17 cellular contexts compared by ENCODE assay signal in genomic region chr5:139524932-139525585, GRCh38. TPM values are rescaled to one million over a fixed set of nuclear protein-coding genes. Genes with fewer than 3 reads are reported as not detected.
DNase-seq lines count a peak whose midpoint lies in the region; ATAC-seq and TF ChIP-seq lines count a peak whose summit lies in the region.
"Had no signal": no experiment of that assay in that cellular context is flagged by ENCODE, and none has a peak within 500 bp of the region (broad histone marks: within the 10 kb centered on the region; RNA-seq: fewer than 3 reads in every experiment).

No MANE protein-coding gene starts in this region.

- peak; percentile 47 for ATAC-seq in GM21619 (IDR thresholded peaks at IDR 0.05; ENCODE audit: unreplicated experiment)
- ATAC-seq: gastroesophageal sphincter had no signal

- H3K4me1 ChIP-seq in mesenchymal stem cell (ENCODE audit: control insufficient read depth, insufficient read depth, low read depth, low read length), result peaks cover 12% of the 10 kb centered on the region
- H3K4me1 ChIP-seq: breast epithelium, gastroesophageal sphincter, uterus had no signal

- H3K79me1 ChIP-seq in mesenchymal stem cell (replicated peaks; ENCODE audit: low read length, poor library complexity, severe bottlenecking), result no peaks in the 10 kb centered on the region

- DNase-seq in GM12865 (ENCODE audit: low read depth) (peak; percentile 58), mesenchymal stem cell (no peak), NOMO-1 treated with dmso at 0.1 percent for 144 hours (lab: John Stamatoyannopoulos, UW; ENCODE audit: unreplicated experiment) (no peak), chondrocyte (ENCODE audit: low spot score) (no peak), DMS153 treated with DMSO at 0.1 percent for 48 hours (lab: John Stamatoyannopoulos, UW; ENCODE audit: unreplicated experiment) (no peak), DMS114 treated with DMSO at 0.1 percent for 48 hours (lab: John Stamatoyannopoulos, UW; ENCODE audit: unreplicated experiment) (no peak)
- DNase-seq: activated naive CD4-positive, alpha-beta T cell; effector memory CD4-positive, alpha-beta T cell; NCI-H2029; SJCRH30; stimulated activated CD4-positive, alpha-beta T cell treated with anti-CD3 and anti-CD28 coated beads, Interleukin-2, amount 100 ng/mL, for 24 hours; uterus had no signal

- H4K91ac ChIP-seq in mesenchymal stem cell (ENCODE audit: low read length), result no peak overlapping the region

- H3K36me3 Mint-ChIP-seq in IgD-negative memory B cell (peaks cover 7% of the 10 kb centered on the region), chondrocyte (ENCODE audit: low read depth) (no peaks in the 10 kb centered on the region)

- no peaks in the 10 kb centered on the region for H3K27me3 Mint-ChIP-seq in IgD-negative memory B cell
- H3K27me3 Mint-ChIP-seq in chondrocyte (ENCODE audit: low read depth), result no peaks in the 10 kb centered on the region

- peak overlapping the region; percentile 95 for H3K27ac ChIP-seq in mesenchymal stem cell (ENCODE audit: low read length, poor library complexity, severe bottlenecking)
- H3K27ac ChIP-seq: gastroesophageal sphincter, SJCRH30, uterus had no signal

- TF ChIP-seq CTCF in GM12865 (IDR thresholded peaks at IDR 0.05; ENCODE audit: insufficient read depth, low read depth, low read length, missing control alignments) (no peak), chondrocyte (IDR thresholded peaks at IDR 0.05) (no peak)

- H3K4me1 Mint-ChIP-seq in IgD-negative memory B cell, result peaks cover 9 to 18% (median 11%) of the 10 kb centered on the region in 3 donors
- H3K4me1 Mint-ChIP-seq in chondrocyte (ENCODE audit: low read depth), result peaks cover 8% of the 10 kb centered on the region

- peak overlapping the region in 2 of 3 donors; percentile 19 to 91 for H3K27ac Mint-ChIP-seq in IgD-negative memory B cell
- H3K27ac Mint-ChIP-seq in chondrocyte (ENCODE audit: unreplicated experiment), result no peak overlapping the region

- H3K36me3 ChIP-seq in mesenchymal stem cell (ENCODE audit: control insufficient read depth in 1 of 2, insufficient read depth in 2 of 2, low read depth in 1 of 2, low read length in 2 of 2), result no peaks in the 10 kb centered on the region
- H3K36me3 ChIP-seq: breast epithelium, gastroesophageal sphincter, SJCRH30, uterus had no signal

- no peak overlapping the region for H2BK12ac ChIP-seq in mesenchymal stem cell (ENCODE audit: low read length in 2 of 2)

- 68% methylated on average over 2 of the region's 2 CpGs for WGBS in mesenchymal stem cell

- no peak overlapping the region for H3K14ac ChIP-seq in mesenchymal stem cell (ENCODE audit: low read length in 2 of 2)

- H2BK5ac ChIP-seq in mesenchymal stem cell (ENCODE audit: low read depth, low read length, poor library complexity, severe bottlenecking), result no peak overlapping the region

- no peak overlapping the region for H2BK15ac ChIP-seq in mesenchymal stem cell (ENCODE audit: low read depth, poor library complexity, severe bottlenecking)

- H2AK5ac ChIP-seq in mesenchymal stem cell (ENCODE audit: low read length, severe bottlenecking), result peak overlapping the region; percentile 84

- H4K8ac ChIP-seq in mesenchymal stem cell (ENCODE audit: low read length), result no peak overlapping the region

- H3K4me2 ChIP-seq in mesenchymal stem cell (ENCODE audit: low read length, poor library complexity, severe bottlenecking), result no peak overlapping the region

- no peak overlapping the region for H2AFZ ChIP-seq in mesenchymal stem cell (ENCODE audit: low read depth, low read length)

- H2BK120ac ChIP-seq in mesenchymal stem cell (ENCODE audit: low read depth, low read length), result no peak overlapping the region

- peaks cover 0 to 2% of the 10 kb centered on the region in 2 experiments for H3K27me3 ChIP-seq in mesenchymal stem cell (ENCODE audit: control insufficient read depth in 1 of 2, insufficient read depth in 1 of 2, low read length in 2 of 2)
- H3K27me3 ChIP-seq: breast epithelium, gastroesophageal sphincter, SJCRH30, uterus had no signal

- H3K9me3 Mint-ChIP-seq in IgD-negative memory B cell (no peaks in the 10 kb centered on the region), chondrocyte (ENCODE audit: low read depth) (no peaks in the 10 kb centered on the region)

- H3K4me3 Mint-ChIP-seq in IgD-negative memory B cell, result peak overlapping the region in 1 of 4 donors; percentile 40
- no peak overlapping the region for H3K4me3 Mint-ChIP-seq in chondrocyte (ENCODE audit: unreplicated experiment)

- no peak overlapping the region for H3K9ac ChIP-seq in mesenchymal stem cell (ENCODE audit: low read length)

- no peak overlapping the region for H3K18ac ChIP-seq in mesenchymal stem cell (ENCODE audit: low read depth in 1 of 2, low read length in 2 of 2)

- H3K4me3 ChIP-seq in GM12865 (ENCODE audit: low read depth, low read length), result peak overlapping the region; percentile 72
- no peak overlapping the region for H3K4me3 ChIP-seq in mesenchymal stem cell (ENCODE audit: insufficient read depth in 1 of 2, low read depth in 1 of 2, low read length in 2 of 2)
- H3K4me3 ChIP-seq: breast epithelium, gastroesophageal sphincter, SJCRH30, uterus had no signal

- H3K9me3 ChIP-seq in mesenchymal stem cell (ENCODE audit: control insufficient read depth, low read length), result no peaks in the 10 kb centered on the region
- H3K9me3 ChIP-seq: breast epithelium, gastroesophageal sphincter, SJCRH30, uterus had no signal

- no peak overlapping the region for H3K23ac ChIP-seq in mesenchymal stem cell (ENCODE audit: low read length in 2 of 2)

- no peak overlapping the region for H3K4ac ChIP-seq in mesenchymal stem cell (ENCODE audit: low read depth in 1 of 2, low read length in 2 of 2)

RNA-seq across cellular contexts. Expression of gene UBE2D2, which starts 36.1 kb away (rescaled TPM):
- 313 TPM for polyA plus RNA-seq in IgD-negative memory B cell
- polyA plus RNA-seq in mesenchymal stem cell (2013, experiment 1 of 2), result 102 TPM
- polyA plus RNA-seq in mesenchymal stem cell (2013, experiment 2 of 2), result 107 TPM
- 110 to 129 TPM (median 117 TPM) in 3 replicates for total RNA-seq in chondrocyte

RNA-seq across cellular contexts. Expression of gene STING1, which starts 42.5 kb away (rescaled TPM):
- 3.8 TPM for polyA plus RNA-seq in IgD-negative memory B cell
- polyA plus RNA-seq in mesenchymal stem cell (2013, experiment 1 of 2), result 63.5 TPM
- 59.7 TPM for polyA plus RNA-seq in mesenchymal stem cell (2013, experiment 2 of 2)
- 26.6 to 59.2 TPM (median 58.4 TPM) in 3 replicates for total RNA-seq in chondrocyte

RNA-seq across cellular contexts. Expression of gene SMIM33, which starts 54.3 kb away (rescaled TPM):
- polyA plus RNA-seq in IgD-negative memory B cell, result not detected
- not detected for polyA plus RNA-seq in mesenchymal stem cell (2013, experiment 1 of 2)
- polyA plus RNA-seq in mesenchymal stem cell (2013, experiment 2 of 2), result not detected
- not detected in 3 replicates for total RNA-seq in chondrocyte
- total RNA-seq: breast epithelium, gastroesophageal sphincter, renal cortical epithelial cell, SJCRH30, uterus had no signal
